In the genomic region with DNA sequence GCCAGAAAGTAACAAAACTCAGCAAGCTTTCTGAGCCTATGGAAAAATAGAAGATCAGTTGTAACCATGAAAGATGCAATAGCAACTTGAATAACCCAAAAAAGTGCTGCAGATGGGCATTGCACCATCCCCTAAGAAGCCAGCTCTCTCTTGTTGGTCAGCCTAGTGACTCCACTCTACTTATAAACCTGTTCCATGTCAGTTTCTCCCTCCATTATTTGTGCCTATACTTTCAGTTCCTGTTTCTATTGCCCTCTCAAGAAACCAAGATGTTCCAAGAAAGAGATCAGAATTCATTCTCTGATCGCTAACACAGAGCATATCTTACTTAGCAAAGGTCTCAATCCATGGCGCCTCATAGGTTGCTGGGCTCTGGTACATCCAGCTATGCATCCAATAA, we compare ENCODE assay signal across 27 cellular contexts.
"Had no signal": no experiment of that assay in that cellular context is flagged by ENCODE, and none has a peak within 500 bp of the region (broad histone marks: within the 10 kb centered on the region; RNA-seq: fewer than 3 reads in every experiment).

No MANE protein-coding gene starts in this region.

- FAIRE-seq: TTC549 had no signal

- H3K27ac Mint-ChIP-seq: activated CD4-positive, alpha-beta T cell treated with anti-CD3 and anti-CD28 coated beads for 36 hours; activated CD4-positive, alpha-beta T cell treated with anti-CD3 and anti-CD28 coated beads, Interleukin-2, amount 10 ng/mL, durations not matched to agents 7 days and 5 days; activated CD8-positive, alpha-beta T cell treated with anti-CD3 and anti-CD28 coated beads, Interleukin-2, amount 10 ng/mL, durations not matched to agents 7 days and 5 days; activated naive CD4-positive, alpha-beta T cell treated with anti-CD3 and anti-CD28 coated beads, Interleukin-2, amount 50 U/mL, for 24 hours; activated naive CD8-positive, alpha-beta T cell treated with anti-CD3 and anti-CD28 coated beads, Interleukin-2, amount 10 ng/mL, durations not matched to agents 7 days and 5 days; activated T-cell treated with anti-CD3 and anti-CD28 coated beads, Interleukin-2, amount 50 U/mL, for 24 hours; activated T-helper 2 cell treated with anti-CD3 and anti-CD28 coated beads, Interferon-gamma antibody, Interleukin-2, Interleukin-4, amounts not matched to agents 10 μg/mL and 5 μg/mL and 100 μg/mL, durations not matched to agents 14 hours and 24 hours and 36 hours had no signal

- H3K27me3 Mint-ChIP-seq: activated CD4-positive, alpha-beta T cell treated with anti-CD3 and anti-CD28 coated beads for 36 hours; activated CD4-positive, alpha-beta T cell treated with anti-CD3 and anti-CD28 coated beads, Interleukin-2, amount 10 ng/mL, durations not matched to agents 7 days and 5 days; activated naive CD4-positive, alpha-beta T cell treated with anti-CD3 and anti-CD28 coated beads, Interleukin-2, amount 50 U/mL, for 24 hours; activated naive CD8-positive, alpha-beta T cell treated with anti-CD3 and anti-CD28 coated beads, Interleukin-2, amount 10 ng/mL, durations not matched to agents 7 days and 5 days; activated T-cell treated with anti-CD3 and anti-CD28 coated beads, Interleukin-2, amount 50 U/mL, for 24 hours; central memory CD8-positive, alpha-beta T cell had no signal

- H3K9me3 Mint-ChIP-seq: activated CD4-positive, alpha-beta T cell treated with anti-CD3 and anti-CD28 coated beads, Interleukin-2, amount 10 ng/mL, durations not matched to agents 7 days and 5 days; activated naive CD8-positive, alpha-beta T cell treated with anti-CD3 and anti-CD28 coated beads, Interleukin-2, amount 10 ng/mL, durations not matched to agents 7 days and 5 days; activated T-helper 2 cell treated with anti-CD3 and anti-CD28 coated beads, Interferon-gamma antibody, Interleukin-2, Interleukin-4, amounts not matched to agents 10 μg/mL and 5 μg/mL and 100 μg/mL, durations not matched to agents 14 hours and 24 hours and 36 hours; central memory CD8-positive, alpha-beta T cell had no signal

- H3K4me1 Mint-ChIP-seq: activated CD4-positive, alpha-beta T cell treated with anti-CD3 and anti-CD28 coated beads for 36 hours; activated CD4-positive, alpha-beta T cell treated with anti-CD3 and anti-CD28 coated beads, Interleukin-2, amount 10 ng/mL, durations not matched to agents 7 days and 5 days; activated naive CD4-positive, alpha-beta T cell treated with anti-CD3 and anti-CD28 coated beads, Interleukin-2, amount 50 U/mL, for 24 hours; activated naive CD8-positive, alpha-beta T cell treated with anti-CD3 and anti-CD28 coated beads, Interleukin-2, amount 10 ng/mL, durations not matched to agents 7 days and 5 days; central memory CD8-positive, alpha-beta T cell had no signal

- H3K36me3 Mint-ChIP-seq: activated naive CD4-positive, alpha-beta T cell treated with anti-CD3 and anti-CD28 coated beads, Interleukin-2, amount 50 U/mL, for 24 hours; activated naive CD8-positive, alpha-beta T cell treated with anti-CD3 and anti-CD28 coated beads, Interleukin-2, amount 10 ng/mL, durations not matched to agents 7 days and 5 days had no signal

- H3K4me3 Mint-ChIP-seq: activated CD4-positive, alpha-beta T cell treated with anti-CD3 and anti-CD28 coated beads for 36 hours; activated CD4-positive, alpha-beta T cell treated with anti-CD3 and anti-CD28 coated beads, Interleukin-2, amount 10 ng/mL, durations not matched to agents 7 days and 5 days; activated CD8-positive, alpha-beta T cell treated with anti-CD3 and anti-CD28 coated beads, Interleukin-2, amount 10 ng/mL, durations not matched to agents 7 days and 5 days; activated naive CD4-positive, alpha-beta T cell treated with anti-CD3 and anti-CD28 coated beads, Interleukin-2, amount 50 U/mL, for 24 hours; activated naive CD8-positive, alpha-beta T cell treated with anti-CD3 and anti-CD28 coated beads, Interleukin-2, amount 10 ng/mL, durations not matched to agents 7 days and 5 days; activated T-cell treated with anti-CD3 and anti-CD28 coated beads, Interleukin-2, amount 50 U/mL, for 24 hours; central memory CD8-positive, alpha-beta T cell had no signal

- DNase-seq: activated CD4-positive, alpha-beta T cell treated with anti-CD3 and anti-CD28 coated beads for 36 hours; activated CD4-positive, alpha-beta T cell treated with anti-CD3 and anti-CD28 coated beads, Interleukin-2, amount 10 ng/mL, durations not matched to agents 7 days and 5 days; activated CD4-positive, alpha-beta T cell treated with anti-CD3 and anti-CD28 coated beads, Interleukin-2, amount 50 U/mL, for 48 hours; activated CD8-positive, alpha-beta T cell treated with anti-CD3 and anti-CD28 coated beads, Interleukin-2, amount 10 ng/mL, durations not matched to agents 7 days and 5 days; activated gamma-delta T cell; activated naive CD4-positive, alpha-beta T cell treated with Interleukin-2 at 50 U/mL for 16 hours; activated naive CD8-positive, alpha-beta T cell treated with anti-CD3 and anti-CD28 coated beads, Interleukin-2, amount 10 ng/mL, durations not matched to agents 7 days and 5 days; activated T-cell treated with anti-CD3 and anti-CD28 coated beads, Interleukin-2, amount 50 U/mL, for 24 hours; amygdala; colonic mucosa; Karpas-422; KBM-7; NCI-H1092; NCI-H1436 treated with DMSO at 0.1 percent for 48 hours; NCI-H1694 treated with DMSO at 0.1 percent for 48 hours; NCI-H2029; NCI-H345; NCI-H524 treated with DMSO at 0.1 percent for 48 hours; SHP77 treated with DMSO at 0.1 percent for 48 hours; SW 1271; T-helper 1 cell; T-helper 2 cell; T-helper 9 cell had no signal
